1 cellular context compared by ENCODE assay signal in the genomic region with DNA sequence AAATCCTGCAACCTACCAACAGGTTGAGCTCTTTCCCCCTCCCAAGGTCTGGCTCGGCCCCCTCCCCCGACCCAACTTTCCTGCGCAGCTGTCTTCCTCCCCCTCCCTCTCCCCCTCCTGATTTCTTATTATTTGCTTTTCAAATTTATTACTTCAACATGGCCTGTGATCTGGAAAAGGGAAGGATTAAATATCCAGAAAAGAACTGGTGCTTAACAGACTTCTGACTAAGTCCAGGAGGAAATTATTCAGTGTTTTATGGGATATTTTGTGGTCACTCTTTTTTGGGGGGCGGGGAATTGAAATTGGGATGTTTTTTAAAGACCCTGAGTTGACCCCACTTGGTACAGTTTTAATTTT.
TF ChIP-seq lines count a peak whose summit lies in the region.

No MANE protein-coding gene starts in this region.

TF ChIP-seq in IMR-90, 13 proteins besides CTCF, POLR2A, EP300 and RAD21:
- no peak for TF ChIP-seq BHLHE40 (IDR thresholded peaks at IDR 0.05; ENCODE audit: low read depth, low read length)
- no peak for TF ChIP-seq RCOR1 (IDR thresholded peaks at IDR 0.05; ENCODE audit: insufficient replicate concordance, low read length)
- no peak for TF ChIP-seq MXI1 (IDR thresholded peaks at IDR 0.05; ENCODE audit: borderline replicate concordance, low read depth, low read length)
- TF ChIP-seq SMC3 (IDR thresholded peaks at IDR 0.05; ENCODE audit: low read depth, low read length) = no peak
- TF ChIP-seq NFE2L2 (IDR thresholded peaks at IDR 0.05; ENCODE audit: low read depth, low read length) = no peak
- no peak for TF ChIP-seq CEBPB (IDR thresholded peaks at IDR 0.05; ENCODE audit: low read depth, low read length)
- no peak for TF ChIP-seq USF2 (IDR thresholded peaks at IDR 0.05; ENCODE audit: low read depth, low read length)
- TF ChIP-seq CHD1 (IDR thresholded peaks at IDR 0.05; ENCODE audit: low read depth, low read length) = no peak
- TF ChIP-seq RFX5 (IDR thresholded peaks at IDR 0.05; ENCODE audit: low read depth, low read length) = no peak
- TF ChIP-seq FOS (IDR thresholded peaks at IDR 0.05; ENCODE audit: low read depth, low read length) = no peak
- TF ChIP-seq MAFK (IDR thresholded peaks at IDR 0.05; ENCODE audit: low read depth, low read length) = no peak
- TF ChIP-seq, protein P1, sequence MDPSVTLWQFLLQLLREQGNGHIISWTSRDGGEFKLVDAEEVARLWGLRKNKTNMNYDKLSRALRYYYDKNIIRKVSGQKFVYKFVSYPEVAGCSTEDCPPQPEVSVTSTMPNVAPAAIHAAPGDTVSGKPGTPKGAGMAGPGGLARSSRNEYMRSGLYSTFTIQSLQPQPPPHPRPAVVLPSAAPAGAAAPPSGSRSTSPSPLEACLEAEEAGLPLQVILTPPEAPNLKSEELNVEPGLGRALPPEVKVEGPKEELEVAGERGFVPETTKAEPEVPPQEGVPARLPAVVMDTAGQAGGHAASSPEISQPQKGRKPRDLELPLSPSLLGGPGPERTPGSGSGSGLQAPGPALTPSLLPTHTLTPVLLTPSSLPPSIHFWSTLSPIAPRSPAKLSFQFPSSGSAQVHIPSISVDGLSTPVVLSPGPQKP (IDR thresholded peaks at IDR 0.05; ENCODE audit: borderline replicate concordance, low read depth, low read length) = no peak
- no peak for TF ChIP-seq MAZ (IDR thresholded peaks at IDR 0.05; ENCODE audit: borderline replicate concordance, low read depth, low read length)
